Comparison of ENCODE assay signal across 10 cellular contexts in the genomic region with DNA sequence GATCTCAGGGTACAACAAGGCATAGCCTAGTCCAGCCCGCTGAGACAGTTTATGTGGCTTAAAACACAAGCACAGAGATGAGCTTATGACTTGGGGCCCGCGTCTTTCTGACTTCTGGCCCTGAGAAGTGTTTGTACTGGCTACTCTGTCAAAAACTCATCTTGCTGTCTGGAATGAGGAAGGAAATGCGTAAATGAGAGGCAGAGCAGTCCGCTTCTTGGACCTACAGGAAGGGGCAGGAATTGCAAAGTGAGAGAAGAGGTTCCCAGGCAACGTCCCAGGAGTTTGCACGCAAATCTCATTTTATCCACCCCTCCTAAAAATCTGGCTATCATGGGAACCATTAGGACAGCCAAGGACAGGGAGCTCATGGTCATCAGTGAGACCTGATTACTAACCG. TPM values are rescaled to one million over a fixed set of nuclear protein-coding genes. Genes with fewer than 3 reads are reported as not detected.
DNase-seq lines count a peak whose midpoint lies in the region; ATAC-seq and TF ChIP-seq lines count a peak whose summit lies in the region.
"Had no signal": no experiment of that assay in that cellular context is flagged by ENCODE, and none has a peak within 500 bp of the region (broad histone marks: within the 10 kb centered on the region; RNA-seq: fewer than 3 reads in every experiment).

No MANE protein-coding gene starts in this region.

- peaks cover 99% of the 10 kb centered on the region for H3K79me2 ChIP-seq in OCI-LY7 (ENCODE audit: insufficient read depth, low read depth, low read length)

- no TSS peak for BruUV-seq in OCI-LY7 (replicated peaks; lab: Mats Ljungman, UMichigan)

- no peaks in the 10 kb centered on the region for H3K9me2 ChIP-seq in OCI-LY7 (ENCODE audit: insufficient read depth, low read length)

- intact Hi-C loops in OCI-LY7 (cut with micrococcal nuclease; ENCODE audit: unreplicated experiment) = loop anchor here (5.0 to 10.0 kb wide), 2 partner anchors 257 to 955 kb away; no protein-coding TSS in a partner anchor

- POLR2A ChIA-PET in OCI-LY7 (lab: Charles Lee) (interaction anchor here (5.5 kb wide), 1 partner anchor 12 kb away, joined by 33 read pairs; no protein-coding TSS in a partner anchor), RWPE1 (lab: Yijun Ruan, JAX; ENCODE audit: low non-redundant PET) (no interaction called here), HEK293T (lab: Yijun Ruan, JAX) (no interaction called here)

- peak overlapping the region; percentile 40 to 98 (median 92); a peak in 21 of 22 replicates for H3K4me2 ChIP-seq in BLaER1 treated with 17β-estradiol and CSF1 and Interleukin-3, amounts not matched to agents 10 nM and 100 nM
- peak overlapping the region; percentile 18; the same call in 1 of the 2 replicates for H3K4me2 ChIP-seq in OCI-LY7 (ENCODE audit: low read length)

- no peaks in the 10 kb centered on the region for H3K27me3 ChIP-seq in BLaER1 treated with 17β-estradiol and CSF1 and Interleukin-3, amounts not matched to agents 10 nM and 100 nM
- H3K27me3 ChIP-seq: SJSA1 had no signal

- peaks cover 0 to 10% (median 0%) of the 10 kb centered on the region in 11 experiments; a peak in 5 of 22 replicates for H3K9me3 ChIP-seq in BLaER1 treated with 17β-estradiol and CSF1 and Interleukin-3, amounts not matched to agents 10 nM and 100 nM (replicated peaks in 1 of 11)
- H3K9me3 ChIP-seq in OCI-LY7 (ENCODE audit: low read length) = peaks cover 7% of the 10 kb centered on the region; the same call in 1 of the 2 replicates
- H3K9me3 ChIP-seq: SJSA1 had no signal

- no peak for DNase-seq in OCI-LY7 (ENCODE audit: low spot score)
- DNase-seq in fibroblast of mammary gland (ENCODE audit: low read depth) = peak; percentile 88
- peak; percentile 75 for DNase-seq in pons (ENCODE audit: low spot score)
- DNase-seq in dedifferentiated amniotic fluid mesenchymal stem cell (ENCODE audit: extremely low spot score) = no peak
- DNase-seq in RWPE1 (ENCODE audit: low spot score) = no peak
- DNase-seq in HEK293T (ENCODE audit: extremely low spot score) = no peak
- DNase-seq: effector CD8-positive, alpha-beta T cell had no signal

- peak overlapping the region in 4 of 11 experiments; percentile 33 to 64 (median 46); a peak in 5 of 22 replicates for H3K9ac ChIP-seq in BLaER1 treated with 17β-estradiol and CSF1 and Interleukin-3, amounts not matched to agents 10 nM and 100 nM

- peaks cover 2 to 33% (median 24%) of the 10 kb centered on the region in 11 experiments; a peak in 18 of 22 replicates for H3K36me3 ChIP-seq in BLaER1 treated with 17β-estradiol and CSF1 and Interleukin-3, amounts not matched to agents 10 nM and 100 nM
- peaks cover 34% of the 10 kb centered on the region for H3K36me3 ChIP-seq in OCI-LY7 (ENCODE audit: insufficient read depth, low read length)

- H2AFZ ChIP-seq in OCI-LY7 (ENCODE audit: low read length) = no peak overlapping the region

- no peak for ATAC-seq in GM21381 (IDR thresholded peaks at IDR 0.05; ENCODE audit: unreplicated experiment)

- TF ChIP-seq CTCF in OCI-LY7 (conservative IDR thresholded peaks at IDR 0.05; ENCODE audit: low read length) (no peak), fibroblast of mammary gland (conservative IDR thresholded peaks at IDR 0.05; ENCODE audit: control insufficient read depth, insufficient read depth, low read depth, low read length) (peak; percentile 22), RWPE1 (conservative IDR thresholded peaks at IDR 0.05; ENCODE audit: low read depth) (no peak)

- peak overlapping the region in 2 of 10 experiments; percentile 4 to 26; a peak in 2 of 20 replicates for H3K4me3 ChIP-seq in BLaER1 treated with 17β-estradiol and CSF1 and Interleukin-3, amounts not matched to agents 10 nM and 100 nM
- peak overlapping the region; percentile 13 for H3K4me3 ChIP-seq in OCI-LY7 (ENCODE audit: low read depth, low read length, poor library complexity, severe bottlenecking)
- no peak overlapping the region for H3K4me3 ChIP-seq in fibroblast of mammary gland (ENCODE audit: control insufficient read depth, low read depth, low read length)
- H3K4me3 ChIP-seq: SJSA1 had no signal

- peaks cover 88 to 100% (median 98%) of the 10 kb centered on the region in 11 experiments for H4K20me1 ChIP-seq in BLaER1 treated with 17β-estradiol and CSF1 and Interleukin-3, amounts not matched to agents 10 nM and 100 nM
- H4K20me1 ChIP-seq in OCI-LY7 (ENCODE audit: insufficient read depth, low read length) = peaks cover 12% of the 10 kb centered on the region; the same call in 1 of the 2 replicates

- H3K27ac ChIP-seq in BLaER1 treated with 17β-estradiol and CSF1 and Interleukin-3, amounts not matched to agents 10 nM and 100 nM = peak overlapping the region in 4 of 11 experiments; percentile 33 to 52 (median 38); a peak in 6 of 22 replicates
- H3K27ac ChIP-seq in OCI-LY7 (ENCODE audit: low read depth, low read length, poor library complexity, severe bottlenecking) (no peak overlapping the region), RWPE1 (no peak overlapping the region)
- H3K27ac ChIP-seq: SJSA1 had no signal

- H3K4me1 ChIP-seq in BLaER1 treated with 17β-estradiol and CSF1 and Interleukin-3, amounts not matched to agents 10 nM and 100 nM = peaks cover 83 to 95% (median 89%) of the 10 kb centered on the region in 10 experiments
- peaks cover 79% of the 10 kb centered on the region for H3K4me1 ChIP-seq in OCI-LY7 (ENCODE audit: insufficient read depth, low read length, poor library complexity, severe bottlenecking)

- CTCF ChIA-PET in OCI-LY7 (lab: Charles Lee; ENCODE audit: unreplicated experiment) (no interaction called here), RWPE1 (lab: Yijun Ruan, JAX) (no interaction called here), HEK293T (lab: Yijun Ruan, JAX) (interaction anchor here (0.6 to 1.0 kb wide), 2 partner anchors 10 to 15 kb away, joined by 3 read pairs; no protein-coding TSS in a partner anchor)

TF ChIP-seq in HEK293T, 16 proteins besides CTCF, POLR2A, EP300 and RAD21:
- TF ChIP-seq NFRKB (IDR thresholded peaks at IDR 0.05) = no peak
- TF ChIP-seq, protein P1, sequence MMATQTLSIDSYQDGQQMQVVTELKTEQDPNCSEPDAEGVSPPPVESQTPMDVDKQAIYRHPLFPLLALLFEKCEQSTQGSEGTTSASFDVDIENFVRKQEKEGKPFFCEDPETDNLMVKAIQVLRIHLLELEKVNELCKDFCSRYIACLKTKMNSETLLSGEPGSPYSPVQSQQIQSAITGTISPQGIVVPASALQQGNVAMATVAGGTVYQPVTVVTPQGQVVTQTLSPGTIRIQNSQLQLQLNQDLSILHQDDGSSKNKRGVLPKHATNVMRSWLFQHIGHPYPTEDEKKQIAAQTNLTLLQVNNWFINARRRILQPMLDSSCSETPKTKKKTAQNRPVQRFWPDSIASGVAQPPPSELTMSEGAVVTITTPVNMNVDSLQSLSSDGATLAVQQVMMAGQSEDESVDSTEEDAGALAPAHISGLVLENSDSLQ (IDR thresholded peaks at IDR 0.05) = no peak
- no peak for TF ChIP-seq BHLHE40 (IDR thresholded peaks at IDR 0.05; ENCODE audit: borderline replicate concordance)
- no peak for TF ChIP-seq ELF4 (IDR thresholded peaks at IDR 0.05)
- TF ChIP-seq SP1 (IDR thresholded peaks at IDR 0.05) = no peak
- TF ChIP-seq L3MBTL2 (conservative IDR thresholded peaks at IDR 0.05) = no peak

RNA-seq across cellular contexts. Expression of a gene that starts 5.5 kb away (rescaled TPM):
- total RNA-seq in OCI-LY7 (2014; rRNA removed; shearing (Covaris generic)) = 87.8 and 93.9 TPM in 2 replicates
- total RNA-seq in OCI-LY7 (2022) = 164 and 199 TPM in 2 replicates

Comparison
In these comparisons a context has a peak if more than half of its experiments do, and no peak if none do; other contexts are left out.
1. DNase-seq: peak in fibroblast of mammary gland (single experiment) and pons (single experiment); none in OCI-LY7 (single experiment), dedifferentiated amniotic fluid mesenchymal stem cell (single experiment), RWPE1 (single experiment) and HEK293T (single experiment).